8 cellular contexts compared by ENCODE assay signal in genomic region chr10:118046491-118047362, GRCh38. TPM values are rescaled to one million over a fixed set of nuclear protein-coding genes. Genes with fewer than 3 reads are reported as not detected.
DNase-seq lines count a peak whose midpoint lies in the region; ATAC-seq and TF ChIP-seq lines count a peak whose summit lies in the region.

TSS of gene RAB11FIP2 (minus strand) at chr10:118046941. CDS start at chr10:118046163, 778 bp downstream.

- peak in 1 of 2 experiments; percentile 38; a peak in 2 of 4 replicates for TF ChIP-seq CTCF in GM23338 (conservative IDR thresholded peaks at IDR 0.05; ENCODE audit: low read depth in 2 of 2)
- TF ChIP-seq CTCF in fibroblast of villous mesenchyme (IDR thresholded peaks at IDR 0.05; ENCODE audit: insufficient read depth, low read depth, low read length): peak; percentile 26
- peak; percentile 47 for TF ChIP-seq CTCF in neural crest cell (conservative IDR thresholded peaks at IDR 0.05)
- TF ChIP-seq CTCF in stomach (IDR thresholded peaks at IDR 0.05): peak in 1 of 7 experiments; percentile 19

- peaks cover 4% of the 10 kb centered on the region for H3K27me3 Mint-ChIP-seq in GM23338 (ENCODE audit: insufficient read depth, low read depth, poor library complexity)
- H3K27me3 Mint-ChIP-seq in neural crest cell (ENCODE audit: low read depth): no peaks in the 10 kb centered on the region

- H3K4me3 ChIP-seq in GM23338 (peak within 1 kb of the TSS; percentile 72), fibroblast of villous mesenchyme (ENCODE audit: low read depth, low read length) (peak within 1 kb of the TSS; percentile 76), stomach (peak within 1 kb of the TSS; percentile 76 to 89 (median 88))

- no peak for TF ChIP-seq EP300 in stomach (IDR thresholded peaks at IDR 0.05)

- H3K9me3 ChIP-seq in stomach: no peaks in the 10 kb centered on the region

- DNase-seq in ELR (ENCODE audit: low read depth): peak; percentile 93
- DNase-seq in GM23338 (ENCODE audit: low spot score): peak; percentile 97
- peak; percentile 88 to 91 for DNase-seq in Kasumi-1 (lab: John Stamatoyannopoulos, UW)
- peak; percentile 91 for DNase-seq in RPMI8226
- peak; percentile 98 for DNase-seq in activated effector memory CD4-positive, alpha-beta T cell treated with anti-CD3 and anti-CD28 coated beads, Interleukin-2, amount 50 U/mL, for 16 hours
- peak; percentile 92 for DNase-seq in fibroblast of villous mesenchyme (ENCODE audit: low read depth)
- DNase-seq in neural crest cell (ENCODE audit: low read depth, low spot score): peak; percentile 94
- peak; percentile 97 for DNase-seq in stomach

- H3K36me3 ChIP-seq in GM23338 (ENCODE audit: insufficient read depth): no peaks in the 10 kb centered on the region
- H3K36me3 ChIP-seq in stomach: no peaks in the 10 kb centered on the region

- peak; percentile 90 for ATAC-seq in GM23338

- H3K4me1 ChIP-seq in GM23338 (ENCODE audit: insufficient read depth) (peaks cover 11% of the 10 kb centered on the region), stomach (peaks cover 7 to 54% (median 33%) of the 10 kb centered on the region in 4 donors)

- H3K27me3 ChIP-seq in GM23338 (ENCODE audit: insufficient read depth) (no peaks in the 10 kb centered on the region), stomach (no peaks in the 10 kb centered on the region)

- peak within 1 kb of the TSS; percentile 82 for H3K27ac ChIP-seq in GM23338 (ENCODE audit: low read depth)
- peak within 1 kb of the TSS; percentile 92 to 95 (median 93) for H3K27ac ChIP-seq in stomach

- H3K4me1 Mint-ChIP-seq in GM23338 (peaks cover 26% of the 10 kb centered on the region; the same call in 2 of the 3 replicates), neural crest cell (peaks cover 27% of the 10 kb centered on the region)

- intact Hi-C loops in stomach (cut with DNase I; ENCODE audit: low total_unique reads): no loop called here

- H3F3A ChIP-seq in GM23338 (replicated peaks; ENCODE audit: low read depth): no peaks in the 10 kb centered on the region

- H3K27ac Mint-ChIP-seq in GM23338: peak within 1 kb of the TSS; percentile 87
- peak within 1 kb of the TSS; percentile 89 for H3K27ac Mint-ChIP-seq in neural crest cell (ENCODE audit: unreplicated experiment)

- no peaks in the 10 kb centered on the region for H4K20me1 ChIP-seq in GM23338 (replicated peaks; ENCODE audit: insufficient read depth)

- H3K79me2 ChIP-seq in GM23338 (replicated peaks; ENCODE audit: insufficient read depth): peaks cover 35% of the 10 kb centered on the region

- H3K9me2 ChIP-seq in GM23338 (ENCODE audit: insufficient read depth): no peaks in the 10 kb centered on the region

- 1 to 2% (median 1%) methylated on average over 40 to 80 of the region's 80 CpGs for WGBS in stomach, 5 donors

- TF ChIP-seq POLR2A in stomach (IDR thresholded peaks at IDR 0.05): no peak

- H2AFZ ChIP-seq in GM23338: peak within 1 kb of the TSS; percentile 82

- H3K36me3 Mint-ChIP-seq in GM23338 (ENCODE audit: low read depth): no peaks in the 10 kb centered on the region
- no peaks in the 10 kb centered on the region for H3K36me3 Mint-ChIP-seq in neural crest cell (ENCODE audit: low read depth)

- no peaks in the 10 kb centered on the region for H3K9me3 Mint-ChIP-seq in GM23338
- H3K9me3 Mint-ChIP-seq in neural crest cell: no peaks in the 10 kb centered on the region

- H3K4me3 Mint-ChIP-seq in GM23338 (peak within 1 kb of the TSS; percentile 93), neural crest cell (peak within 1 kb of the TSS; percentile 91)

- H3K4me2 ChIP-seq in GM23338: peak within 1 kb of the TSS; percentile 76

TF ChIP-seq in GM23338, 12 proteins besides CTCF, POLR2A, EP300 and RAD21 (continues in another document):
- peak; percentile 48 for TF ChIP-seq POLR2AphosphoS5 (IDR thresholded peaks at IDR 0.05; ENCODE audit: low read depth)
- 0 out of 2 replicates have a peak, but pooled peaks have one; percentile 14 for TF ChIP-seq CREB1 (CRISPR knock-in tag; IDR thresholded peaks at IDR 0.05; ENCODE audit: low read depth)
- no peak for TF ChIP-seq ZNF331 (CRISPR knock-in tag; IDR thresholded peaks at IDR 0.05; ENCODE audit: low read depth)
- no peak for TF ChIP-seq NANOG (IDR thresholded peaks at IDR 0.05; ENCODE audit: borderline replicate concordance)
- no peak for TF ChIP-seq JUNB (IDR thresholded peaks at IDR 0.05; ENCODE audit: unreplicated experiment)
- no peak for TF ChIP-seq ETS1 (IDR thresholded peaks at IDR 0.05)
- no peak for TF ChIP-seq EZH2phosphoT487 (IDR thresholded peaks at IDR 0.05; ENCODE audit: unreplicated experiment)
- no peak for TF ChIP-seq REST (IDR thresholded peaks at IDR 0.05; ENCODE audit: unreplicated experiment)

RNA-seq across cellular contexts. Expression of gene RAB11FIP2, which starts in this region (rescaled TPM):
- 13.4 and 17.6 TPM in 2 replicates for total RNA-seq in GM23338 (2014; rRNA removed; shearing (Covaris generic))
- 16.1 and 16.5 TPM in 2 replicates for polyA plus RNA-seq in GM23338 (2016; fragmentation: Nextera tagmentation; extraction: Ambion mirVana)
- total RNA-seq in fibroblast of villous mesenchyme: 25.1 and 28.5 TPM in 2 replicates
- total RNA-seq in neural crest cell: 14.2 and 15.3 TPM in 2 replicates
- total RNA-seq in stomach: 10 to 100 TPM in 4 of 5 donors, 1 to 10 TPM in 1; 4.6 to 74.1 (median 26.1) TPM
- polyA plus RNA-seq in stomach: 1 to 10 TPM; 4.3 to 9.1 (median 9.0) TPM

Comparison
In these comparisons a context has a peak if more than half of its experiments do, and no peak if none do; other contexts are left out.
1. Peak in every context shown above with its lines: DNase-seq, ATAC-seq, H3K4me3 ChIP-seq and H3K27ac ChIP-seq.